3 cellular contexts compared by ENCODE assay signal in the genomic region with DNA sequence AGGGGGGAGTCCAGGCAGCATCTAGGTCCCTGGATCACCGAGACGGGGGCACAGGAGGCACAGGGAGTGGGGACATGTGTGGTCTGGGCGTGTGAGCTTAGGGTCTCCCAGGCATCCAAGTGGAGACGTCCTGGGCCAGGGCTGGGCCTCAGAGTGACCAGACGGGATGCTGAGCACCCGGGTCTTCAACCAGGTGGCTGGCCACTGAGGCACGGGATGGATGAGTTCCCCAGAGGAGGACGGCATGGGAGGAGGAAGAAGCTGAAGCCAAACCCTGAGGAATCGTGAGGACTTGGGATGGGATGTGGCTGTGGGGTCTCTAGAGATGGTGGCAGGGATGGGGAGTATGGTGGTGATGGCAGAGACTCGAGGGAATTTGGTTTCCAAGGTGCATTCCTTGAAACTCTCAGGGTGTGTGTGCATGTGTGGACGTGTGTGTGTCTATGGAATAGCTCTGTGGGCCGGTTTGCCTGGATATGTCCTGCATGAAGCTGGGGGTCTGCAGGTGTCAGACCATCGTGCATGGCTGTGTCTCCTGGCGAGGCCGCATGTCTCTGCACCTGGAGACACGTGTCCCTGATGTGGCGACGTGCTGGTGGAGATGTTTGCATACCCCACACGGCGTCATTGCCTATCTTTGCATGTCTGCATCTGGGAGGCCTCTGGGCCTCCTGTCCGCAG.
TF ChIP-seq lines count a peak whose summit lies in the region.

No MANE protein-coding gene starts in this region.

TF ChIP-seq in SK-N-SH, 30 proteins besides CTCF, POLR2A, EP300 and RAD21 (continued from another document):
- TF ChIP-seq, protein P1, sequence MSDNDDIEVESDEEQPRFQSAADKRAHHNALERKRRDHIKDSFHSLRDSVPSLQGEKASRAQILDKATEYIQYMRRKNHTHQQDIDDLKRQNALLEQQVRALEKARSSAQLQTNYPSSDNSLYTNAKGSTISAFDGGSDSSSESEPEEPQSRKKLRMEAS (IDR thresholded peaks at IDR 0.05; ENCODE audit: low read depth): no peak
- TF ChIP-seq YY1 (IDR thresholded peaks at IDR 0.05; ENCODE audit: low read depth) (no peak), RFX5 (IDR thresholded peaks at IDR 0.05; ENCODE audit: low read length) (no peak), TEAD4 (IDR thresholded peaks at IDR 0.05; ENCODE audit: borderline replicate concordance, insufficient read depth) (no peak)
TF ChIP-seq in SK-N-SH: peak in this region for 0.

TF ChIP-seq in SK-N-SH treated with all-trans-retinoic acid at 6 μM for 48 hours, 23 proteins besides CTCF, POLR2A, EP300 and RAD21 (continued from another document):
- TF ChIP-seq, protein P2, sequence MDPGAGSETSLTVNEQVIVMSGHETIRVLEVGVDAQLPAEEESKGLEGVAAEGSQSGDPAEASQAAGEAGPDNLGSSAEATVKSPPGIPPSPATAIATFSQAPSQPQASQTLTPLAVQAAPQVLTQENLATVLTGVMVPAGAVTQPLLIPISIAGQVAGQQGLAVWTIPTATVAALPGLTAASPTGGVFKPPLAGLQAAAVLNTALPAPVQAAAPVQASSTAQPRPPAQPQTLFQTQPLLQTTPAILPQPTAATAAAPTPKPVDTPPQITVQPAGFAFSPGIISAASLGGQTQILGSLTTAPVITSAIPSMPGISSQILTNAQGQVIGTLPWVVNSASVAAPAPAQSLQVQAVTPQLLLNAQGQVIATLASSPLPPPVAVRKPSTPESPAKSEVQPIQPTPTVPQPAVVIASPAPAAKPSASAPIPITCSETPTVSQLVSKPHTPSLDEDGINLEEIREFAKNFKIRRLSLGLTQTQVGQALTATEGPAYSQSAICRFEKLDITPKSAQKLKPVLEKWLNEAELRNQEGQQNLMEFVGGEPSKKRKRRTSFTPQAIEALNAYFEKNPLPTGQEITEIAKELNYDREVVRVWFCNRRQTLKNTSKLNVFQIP (CRISPR knock-in tag; IDR thresholded peaks at IDR 0.05; ENCODE audit: borderline replicate concordance, low read depth): no peak
TF ChIP-seq in SK-N-SH treated with all-trans-retinoic acid at 6 μM for 48 hours: peak in this region for 0.

TF ChIP-seq in H1, 55 proteins besides CTCF, POLR2A, EP300 and RAD21 (continued from another document):
- TF ChIP-seq HDAC2 (IDR thresholded peaks at IDR 0.05; ENCODE audit: borderline replicate concordance in 1 of 2, low read depth in 2 of 2, low read length in 2 of 2) (no peak), RXRA (IDR thresholded peaks at IDR 0.05; ENCODE audit: insufficient read depth, low read depth, low read length) (no peak), SP4 (IDR thresholded peaks at IDR 0.05; ENCODE audit: low read length) (no peak), SP2 (IDR thresholded peaks at IDR 0.05; ENCODE audit: low read length) (no peak), CBX8 (IDR thresholded peaks at IDR 0.05; ENCODE audit: borderline replicate concordance, low read depth, low read length) (no peak), EZH2 (IDR thresholded peaks at IDR 0.05; ENCODE audit: low read depth, low read length, severe bottlenecking) (no peak), PHF8 (conservative IDR thresholded peaks at IDR 0.05; ENCODE audit: low read depth, low read length) (no peak), SIN3A (conservative IDR thresholded peaks at IDR 0.05 in 1 of 2, IDR thresholded peaks at IDR 0.05 in 1 of 2; ENCODE audit: low read depth in 1 of 2, low read length in 2 of 2) (no peak)
- TF ChIP-seq, protein P3, sequence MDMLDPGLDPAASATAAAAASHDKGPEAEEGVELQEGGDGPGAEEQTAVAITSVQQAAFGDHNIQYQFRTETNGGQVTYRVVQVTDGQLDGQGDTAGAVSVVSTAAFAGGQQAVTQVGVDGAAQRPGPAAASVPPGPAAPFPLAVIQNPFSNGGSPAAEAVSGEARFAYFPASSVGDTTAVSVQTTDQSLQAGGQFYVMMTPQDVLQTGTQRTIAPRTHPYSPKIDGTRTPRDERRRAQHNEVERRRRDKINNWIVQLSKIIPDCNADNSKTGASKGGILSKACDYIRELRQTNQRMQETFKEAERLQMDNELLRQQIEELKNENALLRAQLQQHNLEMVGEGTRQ (IDR thresholded peaks at IDR 0.05; ENCODE audit: low read length): no peak
- TF ChIP-seq, protein P4, sequence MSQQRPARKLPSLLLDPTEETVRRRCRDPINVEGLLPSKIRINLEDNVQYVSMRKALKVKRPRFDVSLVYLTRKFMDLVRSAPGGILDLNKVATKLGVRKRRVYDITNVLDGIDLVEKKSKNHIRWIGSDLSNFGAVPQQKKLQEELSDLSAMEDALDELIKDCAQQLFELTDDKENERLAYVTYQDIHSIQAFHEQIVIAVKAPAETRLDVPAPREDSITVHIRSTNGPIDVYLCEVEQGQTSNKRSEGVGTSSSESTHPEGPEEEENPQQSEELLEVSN (IDR thresholded peaks at IDR 0.05): peak; percentile 76
- TF ChIP-seq, protein P5, sequence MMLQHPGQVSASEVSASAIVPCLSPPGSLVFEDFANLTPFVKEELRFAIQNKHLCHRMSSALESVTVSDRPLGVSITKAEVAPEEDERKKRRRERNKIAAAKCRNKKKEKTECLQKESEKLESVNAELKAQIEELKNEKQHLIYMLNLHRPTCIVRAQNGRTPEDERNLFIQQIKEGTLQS (IDR thresholded peaks at IDR 0.05; ENCODE audit: insufficient read depth, low read depth, low read length): no peak
- TF ChIP-seq, protein P1 (IDR thresholded peaks at IDR 0.05): peak; percentile 40
